37 cellular contexts compared by ENCODE assay signal in genomic region chr12:29620030-29620429, GRCh38.
"Had no signal": no experiment of that assay in that cellular context is flagged by ENCODE, and none has a peak within 500 bp of the region (broad histone marks: within the 10 kb centered on the region; RNA-seq: fewer than 3 reads in every experiment).

No MANE protein-coding gene starts in this region.

- H3K27ac Mint-ChIP-seq: activated B cell treated with CpG ODN at 0.5 μM for 24 hours; activated CD4-positive, alpha-beta memory T cell treated with anti-CD3 and anti-CD28 coated beads, Interleukin-2, amount 10 ng/mL, durations not matched to agents 7 days and 5 days; activated CD4-positive, alpha-beta T cell treated with anti-CD3 and anti-CD28 coated beads for 36 hours; activated CD4-positive, alpha-beta T cell treated with anti-CD3 and anti-CD28 coated beads, Interleukin-2, amount 10 ng/mL, durations not matched to agents 7 days and 5 days; activated CD8-positive, alpha-beta memory T cell treated with anti-CD3 and anti-CD28 coated beads, Interleukin-2, amount 10 ng/mL, durations not matched to agents 7 days and 5 days; activated CD8-positive, alpha-beta T cell treated with anti-CD3 and anti-CD28 coated beads, Interleukin-2, amount 10 ng/mL, durations not matched to agents 7 days and 5 days; activated naive CD4-positive, alpha-beta T cell treated with anti-CD3 and anti-CD28 coated beads, Interleukin-2, amount 10 ng/mL, durations not matched to agents 7 days and 5 days; activated naive CD4-positive, alpha-beta T cell treated with anti-CD3 and anti-CD28 coated beads, Interleukin-2, amount 50 U/mL, for 24 hours; activated naive CD8-positive, alpha-beta T cell; activated naive CD8-positive, alpha-beta T cell treated with anti-CD3 and anti-CD28 coated beads, Interleukin-2, amount 10 ng/mL, durations not matched to agents 7 days and 5 days; activated naive CD8-positive, alpha-beta T cell treated with anti-CD3 and anti-CD28 coated beads, Interleukin-2, amount 50 U/mL, for 24 hours; activated T-cell treated with anti-CD3 and anti-CD28 coated beads, Interleukin-2, amount 50 U/mL, for 24 hours; brain; T-helper 1 cell treated with Interleukin-12 subunit alpha and Interleukin-12 subunit beta and Interleukin-4 antibody, amounts not matched to agents 30 μg/mL and 1 μg/mL, for 36 hours; T-helper 2 cell treated with Interferon-gamma antibody and Interleukin-4, amounts not matched to agents 5 μg/mL and 100 μg/mL, for 36 hours had no signal

- H3K27me3 Mint-ChIP-seq: activated B cell treated with CpG ODN at 0.5 μM for 24 hours; activated naive CD4-positive, alpha-beta T cell treated with anti-CD3 and anti-CD28 coated beads, Interleukin-2, amount 10 ng/mL, durations not matched to agents 7 days and 5 days; activated naive CD4-positive, alpha-beta T cell treated with anti-CD3 and anti-CD28 coated beads, Interleukin-2, amount 50 U/mL, for 24 hours; activated naive CD8-positive, alpha-beta T cell treated with anti-CD3 and anti-CD28 coated beads, Interleukin-2, amount 10 ng/mL, durations not matched to agents 7 days and 5 days; activated T-cell treated with anti-CD3 and anti-CD28 coated beads, Interleukin-2, amount 50 U/mL, for 24 hours; brain had no signal

- H3K4me1 Mint-ChIP-seq: activated B cell treated with CpG ODN at 0.5 μM for 24 hours; activated CD4-positive, alpha-beta memory T cell treated with anti-CD3 and anti-CD28 coated beads, Interleukin-2, amount 10 ng/mL, durations not matched to agents 7 days and 5 days; activated CD4-positive, alpha-beta T cell treated with anti-CD3 and anti-CD28 coated beads, Interleukin-2, amount 10 ng/mL, durations not matched to agents 7 days and 5 days; activated CD8-positive, alpha-beta memory T cell treated with anti-CD3 and anti-CD28 coated beads, Interleukin-2, amount 10 ng/mL, durations not matched to agents 7 days and 5 days; activated naive CD4-positive, alpha-beta T cell treated with anti-CD3 and anti-CD28 coated beads, Interleukin-2, amount 10 ng/mL, durations not matched to agents 7 days and 5 days; activated naive CD4-positive, alpha-beta T cell treated with anti-CD3 and anti-CD28 coated beads, Interleukin-2, amount 50 U/mL, for 24 hours; activated naive CD8-positive, alpha-beta T cell treated with anti-CD3 and anti-CD28 coated beads, Interleukin-2, amount 10 ng/mL, durations not matched to agents 7 days and 5 days; central memory CD8-positive, alpha-beta T cell had no signal

- H3K27ac ChIP-seq: ascending aorta, cardiac muscle cell, VCaP had no signal

- H3K4me3 ChIP-seq: ascending aorta, cardiac muscle cell had no signal

- H3K4me3 Mint-ChIP-seq: activated B cell treated with CpG ODN at 0.5 μM for 24 hours; activated CD4-positive, alpha-beta memory T cell treated with anti-CD3 and anti-CD28 coated beads, Interleukin-2, amount 10 ng/mL, durations not matched to agents 7 days and 5 days; activated CD4-positive, alpha-beta T cell treated with anti-CD3 and anti-CD28 coated beads for 36 hours; activated CD4-positive, alpha-beta T cell treated with anti-CD3 and anti-CD28 coated beads, Interleukin-2, amount 10 ng/mL, durations not matched to agents 7 days and 5 days; activated CD8-positive, alpha-beta memory T cell treated with anti-CD3 and anti-CD28 coated beads, Interleukin-2, amount 10 ng/mL, durations not matched to agents 7 days and 5 days; activated CD8-positive, alpha-beta T cell treated with anti-CD3 and anti-CD28 coated beads, Interleukin-2, amount 10 ng/mL, durations not matched to agents 7 days and 5 days; activated naive CD4-positive, alpha-beta T cell treated with anti-CD3 and anti-CD28 coated beads, Interleukin-2, amount 10 ng/mL, durations not matched to agents 7 days and 5 days; activated naive CD4-positive, alpha-beta T cell treated with anti-CD3 and anti-CD28 coated beads, Interleukin-2, amount 50 U/mL, for 24 hours; activated naive CD8-positive, alpha-beta T cell; activated naive CD8-positive, alpha-beta T cell treated with anti-CD3 and anti-CD28 coated beads, Interleukin-2, amount 10 ng/mL, durations not matched to agents 7 days and 5 days; activated naive CD8-positive, alpha-beta T cell treated with anti-CD3 and anti-CD28 coated beads, Interleukin-2, amount 50 U/mL, for 24 hours; activated T-cell treated with anti-CD3 and anti-CD28 coated beads, Interleukin-2, amount 50 U/mL, for 24 hours; brain; central memory CD8-positive, alpha-beta T cell; T-helper 1 cell treated with Interleukin-12 subunit alpha and Interleukin-12 subunit beta and Interleukin-4 antibody, amounts not matched to agents 30 μg/mL and 1 μg/mL, for 36 hours; T-helper 2 cell treated with Interferon-gamma antibody and Interleukin-4, amounts not matched to agents 5 μg/mL and 100 μg/mL, for 36 hours had no signal

- DNase-seq: activated B cell treated with CpG ODN at 0.5 μM for 24 hours; activated CD4-positive, alpha-beta memory T cell treated with anti-CD3 and anti-CD28 coated beads, Interleukin-2, amount 10 ng/mL, durations not matched to agents 7 days and 5 days; activated CD4-positive, alpha-beta T cell treated with anti-CD3 and anti-CD28 coated beads for 36 hours; activated CD4-positive, alpha-beta T cell treated with anti-CD3 and anti-CD28 coated beads for 48 hours; activated CD4-positive, alpha-beta T cell treated with anti-CD3 and anti-CD28 coated beads, Interleukin-2, amount 10 ng/mL, durations not matched to agents 7 days and 5 days; activated CD4-positive, alpha-beta T cell treated with anti-CD3 and anti-CD28 coated beads, Interleukin-2, amount 50 U/mL, for 48 hours; activated CD4-positive, CD25-positive, alpha-beta regulatory T cell treated with anti-CD3 and anti-CD28 coated beads, Interleukin-2, amount 50 U/mL, for 72 hours; activated CD8-positive, alpha-beta memory T cell treated with anti-CD3 and anti-CD28 coated beads for 24 hours; activated CD8-positive, alpha-beta memory T cell treated with anti-CD3 and anti-CD28 coated beads, Interleukin-2, amount 10 ng/mL, durations not matched to agents 7 days and 5 days; activated CD8-positive, alpha-beta memory T cell treated with anti-CD3 and anti-CD28 coated beads, Interleukin-2, amount 50 U/mL, for 48 hours; activated CD8-positive, alpha-beta T cell treated with anti-CD3 and anti-CD28 coated beads, Interleukin-2, amount 10 ng/mL, durations not matched to agents 7 days and 5 days; activated effector memory CD4-positive, alpha-beta T cell treated with anti-CD3 and anti-CD28 coated beads, Interleukin-2, amount 50 U/mL, for 16 hours; activated gamma-delta T cell treated with Interleukin-2 at 50 U/mL for 16 hours; activated naive CD4-positive, alpha-beta T cell; activated naive CD4-positive, alpha-beta T cell treated with anti-CD3 and anti-CD28 coated beads, Interleukin-2, amount 10 ng/mL, durations not matched to agents 7 days and 5 days; activated naive CD8-positive, alpha-beta T cell treated with anti-CD3 and anti-CD28 coated beads, Interleukin-2, amount 10 ng/mL, durations not matched to agents 7 days and 5 days; activated naive CD8-positive, alpha-beta T cell treated with anti-CD3 and anti-CD28 coated beads, Interleukin-2, amount 50 U/mL, for 24 hours; activated T-cell treated with anti-CD3 and anti-CD28 coated beads, Interleukin-2, amount 50 U/mL, for 24 hours; activated T-cell treated with anti-CD3 and anti-CD28 coated beads, Interleukin-2, amount 50 U/mL, for 48 hours; amygdala; anterior cingulate cortex; caudate nucleus; cerebellar nuclear complex; T-helper 1 cell; T-helper 2 cell; T-helper 9 cell had no signal

- H3K9me3 ChIP-seq: ascending aorta had no signal

- ATAC-seq: activated CD4-positive, alpha-beta T cell treated with anti-CD3 and anti-CD28 coated beads for 36 hours; activated CD8-positive, alpha-beta memory T cell treated with anti-CD3 and anti-CD28 coated beads, Interleukin-2, amount 10 ng/mL, durations not matched to agents 7 days and 5 days; activated CD8-positive, alpha-beta T cell treated with anti-CD3 and anti-CD28 coated beads, Interleukin-2, amount 10 ng/mL, durations not matched to agents 7 days and 5 days; activated naive CD8-positive, alpha-beta T cell treated with anti-CD3 and anti-CD28 coated beads, Interleukin-2, amount 50 U/mL, for 24 hours had no signal

- FAIRE-seq: bronchial epithelial cell, TTC549 had no signal

- H3K36me3 ChIP-seq: ascending aorta, cardiac muscle cell had no signal

- H3K9me3 Mint-ChIP-seq: activated B cell treated with CpG ODN at 0.5 μM for 24 hours; activated CD4-positive, alpha-beta memory T cell treated with anti-CD3 and anti-CD28 coated beads, Interleukin-2, amount 10 ng/mL, durations not matched to agents 7 days and 5 days; activated CD4-positive, alpha-beta T cell treated with anti-CD3 and anti-CD28 coated beads, Interleukin-2, amount 10 ng/mL, durations not matched to agents 7 days and 5 days; activated naive CD4-positive, alpha-beta T cell treated with anti-CD3 and anti-CD28 coated beads, Interleukin-2, amount 10 ng/mL, durations not matched to agents 7 days and 5 days; activated naive CD4-positive, alpha-beta T cell treated with anti-CD3 and anti-CD28 coated beads, Interleukin-2, amount 50 U/mL, for 24 hours; activated naive CD8-positive, alpha-beta T cell treated with anti-CD3 and anti-CD28 coated beads, Interleukin-2, amount 10 ng/mL, durations not matched to agents 7 days and 5 days; activated naive CD8-positive, alpha-beta T cell treated with anti-CD3 and anti-CD28 coated beads, Interleukin-2, amount 50 U/mL, for 24 hours; activated T-cell treated with anti-CD3 and anti-CD28 coated beads, Interleukin-2, amount 50 U/mL, for 24 hours; central memory CD8-positive, alpha-beta T cell; T-helper 1 cell treated with Interleukin-12 subunit alpha and Interleukin-12 subunit beta and Interleukin-4 antibody, amounts not matched to agents 30 μg/mL and 1 μg/mL, for 36 hours; T-helper 2 cell treated with Interferon-gamma antibody and Interleukin-4, amounts not matched to agents 5 μg/mL and 100 μg/mL, for 36 hours had no signal

- H3K36me3 Mint-ChIP-seq: activated CD8-positive, alpha-beta memory T cell treated with anti-CD3 and anti-CD28 coated beads, Interleukin-2, amount 10 ng/mL, durations not matched to agents 7 days and 5 days; activated naive CD4-positive, alpha-beta T cell treated with anti-CD3 and anti-CD28 coated beads, Interleukin-2, amount 10 ng/mL, durations not matched to agents 7 days and 5 days; activated naive CD4-positive, alpha-beta T cell treated with anti-CD3 and anti-CD28 coated beads, Interleukin-2, amount 50 U/mL, for 24 hours; activated naive CD8-positive, alpha-beta T cell; activated naive CD8-positive, alpha-beta T cell treated with anti-CD3 and anti-CD28 coated beads, Interleukin-2, amount 10 ng/mL, durations not matched to agents 7 days and 5 days had no signal

- H3K27me3 ChIP-seq: ascending aorta, cardiac muscle cell had no signal
